Comparison of ENCODE assay signal across 23 cellular contexts in the genomic region with DNA sequence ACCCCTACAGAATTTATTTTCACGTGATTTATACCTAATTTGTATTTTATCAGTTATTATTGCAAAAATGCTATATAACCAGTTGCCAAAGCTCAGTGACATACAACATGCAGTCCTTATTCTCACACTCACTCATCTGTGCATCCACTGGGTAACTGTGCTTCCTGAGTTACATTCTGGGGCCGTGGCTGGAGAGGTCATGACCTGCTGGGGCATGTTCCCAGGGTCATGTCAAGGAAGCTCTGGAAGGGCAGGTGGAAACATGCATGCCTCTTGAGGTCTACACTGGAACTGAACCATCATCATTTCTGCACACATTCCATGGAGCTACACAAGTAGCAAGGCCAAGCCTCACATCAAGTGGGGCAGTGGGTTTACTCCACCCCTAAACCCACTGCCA.
"Had no signal": no experiment of that assay in that cellular context is flagged by ENCODE, and none has a peak within 500 bp of the region (broad histone marks: within the 10 kb centered on the region; RNA-seq: fewer than 3 reads in every experiment).

No MANE protein-coding gene starts in this region.

- H3K27ac ChIP-seq: colonic mucosa, coronary artery, dorsolateral prefrontal cortex, epithelial cell of prostate, esophagus squamous epithelium, foreskin keratinocyte, gastrocnemius medialis, gastroesophageal sphincter, heart left ventricle, heart right ventricle had no signal

- H3K4me1 ChIP-seq: colonic mucosa, esophagus squamous epithelium, foreskin keratinocyte, gastrocnemius medialis, gastroesophageal sphincter, heart left ventricle, heart right ventricle had no signal

- ATAC-seq: effector memory CD8-positive, alpha-beta T cell; esophagus mucosa; foreskin keratinocyte; gastrocnemius medialis; gastroesophageal sphincter; heart left ventricle; heart right ventricle had no signal

- H3K4me3 Mint-ChIP-seq: dendritic cell treated with granulocyte-macrophage colony-stimulating factor and Interleukin-4, amounts not matched to agents 40 ng/mL and 50 ng/mL, for 4 days; effector memory CD8-positive, alpha-beta T cell; endodermal cell had no signal

- H3K4me1 Mint-ChIP-seq: endodermal cell had no signal

- H3K4me3 ChIP-seq: colonic mucosa, coronary artery, dorsolateral prefrontal cortex, esophagus squamous epithelium, gastrocnemius medialis, gastroesophageal sphincter, heart left ventricle, heart right ventricle had no signal

- H3K9me3 Mint-ChIP-seq: endodermal cell had no signal

- H3K27me3 Mint-ChIP-seq: dendritic cell treated with granulocyte-macrophage colony-stimulating factor and Interleukin-4, amounts not matched to agents 40 ng/mL and 50 ng/mL, for 4 days; effector memory CD8-positive, alpha-beta T cell had no signal

- H3K9me3 ChIP-seq: colonic mucosa, esophagus squamous epithelium, gastrocnemius medialis, gastroesophageal sphincter, heart left ventricle had no signal

- H3K27ac Mint-ChIP-seq: dendritic cell treated with granulocyte-macrophage colony-stimulating factor and Interleukin-4, amounts not matched to agents 40 ng/mL and 50 ng/mL, for 4 days; effector memory CD8-positive, alpha-beta T cell; endodermal cell had no signal

- DNase-seq: colonic mucosa; cortex of kidney; dermis blood vessel endothelial cell; dorsolateral prefrontal cortex; effector CD4-positive, alpha-beta T cell; effector CD8-positive, alpha-beta T cell; effector memory CD4-positive, alpha-beta T cell; effector memory CD8-positive, alpha-beta T cell; endodermal cell; erythroblast; esophagus squamous epithelium; foreskin fibroblast; foreskin keratinocyte; foreskin melanocyte; gastrocnemius medialis; head of caudate nucleus; heart left ventricle; heart right ventricle had no signal

- H3K36me3 ChIP-seq: colonic mucosa, esophagus squamous epithelium, gastrocnemius medialis, gastroesophageal sphincter, heart left ventricle, heart right ventricle had no signal

- H3K27me3 ChIP-seq: colonic mucosa, dorsolateral prefrontal cortex, esophagus squamous epithelium, foreskin keratinocyte, gastrocnemius medialis, gastroesophageal sphincter, heart right ventricle had no signal
